In the genomic region with DNA sequence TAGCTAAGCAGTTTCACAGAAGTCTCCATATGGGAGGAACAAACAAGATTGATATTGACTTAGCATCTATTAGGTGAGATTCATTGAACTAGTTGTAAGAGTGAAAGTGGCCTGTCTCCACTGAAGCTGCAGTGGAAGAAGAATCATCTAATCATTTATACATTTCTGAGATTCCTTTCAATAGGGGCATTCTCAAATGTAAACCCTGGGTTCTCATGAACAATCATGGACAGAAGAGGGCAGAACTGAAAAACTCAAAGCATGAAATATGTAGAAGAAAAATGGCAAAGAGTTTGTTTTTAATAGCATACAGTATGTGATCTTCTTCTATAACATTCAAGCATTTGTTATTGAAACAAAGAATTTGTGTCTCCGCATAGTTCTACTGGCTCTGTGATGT, we compare ENCODE assay signal across 2 cellular contexts.
TF ChIP-seq lines count a peak whose summit lies in the region.

No MANE protein-coding gene starts in this region.

TF ChIP-seq in SK-N-SH treated with all-trans-retinoic acid at 6 μM for 48 hours, 23 proteins besides CTCF, POLR2A, EP300 and RAD21:
- TF ChIP-seq CSDC2 (CRISPR knock-in tag; IDR thresholded peaks at IDR 0.05) (no peak), BACH2 (CRISPR knock-in tag; IDR thresholded peaks at IDR 0.05; ENCODE audit: borderline replicate concordance) (no peak), ESRRG (CRISPR knock-in tag; IDR thresholded peaks at IDR 0.05) (no peak), ZNF565 (CRISPR knock-in tag; conservative IDR thresholded peaks at IDR 0.05; ENCODE audit: low read depth) (no peak), ZC3H10 (CRISPR knock-in tag; IDR thresholded peaks at IDR 0.05) (no peak), TCF4 (CRISPR knock-in tag; IDR thresholded peaks at IDR 0.05; ENCODE audit: borderline replicate concordance) (no peak), RARB (CRISPR knock-in tag; IDR thresholded peaks at IDR 0.05) (no peak), CREB5 (CRISPR knock-in tag; IDR thresholded peaks at IDR 0.05; ENCODE audit: low read depth) (no peak), ARNTL (CRISPR knock-in tag; IDR thresholded peaks at IDR 0.05; ENCODE audit: borderline replicate concordance, low read depth) (no peak), PPARA (CRISPR knock-in tag; IDR thresholded peaks at IDR 0.05; ENCODE audit: borderline replicate concordance) (no peak), GLIS3 (CRISPR knock-in tag; IDR thresholded peaks at IDR 0.05) (no peak), POU6F1 (CRISPR knock-in tag; IDR thresholded peaks at IDR 0.05; ENCODE audit: borderline replicate concordance, low read depth) (no peak), ZNF8 (CRISPR knock-in tag; IDR thresholded peaks at IDR 0.05) (no peak), ISL1 (CRISPR knock-in tag; IDR thresholded peaks at IDR 0.05) (no peak), SNAI2 (CRISPR knock-in tag; IDR thresholded peaks at IDR 0.05) (no peak)
- TF ChIP-seq, protein P1, sequence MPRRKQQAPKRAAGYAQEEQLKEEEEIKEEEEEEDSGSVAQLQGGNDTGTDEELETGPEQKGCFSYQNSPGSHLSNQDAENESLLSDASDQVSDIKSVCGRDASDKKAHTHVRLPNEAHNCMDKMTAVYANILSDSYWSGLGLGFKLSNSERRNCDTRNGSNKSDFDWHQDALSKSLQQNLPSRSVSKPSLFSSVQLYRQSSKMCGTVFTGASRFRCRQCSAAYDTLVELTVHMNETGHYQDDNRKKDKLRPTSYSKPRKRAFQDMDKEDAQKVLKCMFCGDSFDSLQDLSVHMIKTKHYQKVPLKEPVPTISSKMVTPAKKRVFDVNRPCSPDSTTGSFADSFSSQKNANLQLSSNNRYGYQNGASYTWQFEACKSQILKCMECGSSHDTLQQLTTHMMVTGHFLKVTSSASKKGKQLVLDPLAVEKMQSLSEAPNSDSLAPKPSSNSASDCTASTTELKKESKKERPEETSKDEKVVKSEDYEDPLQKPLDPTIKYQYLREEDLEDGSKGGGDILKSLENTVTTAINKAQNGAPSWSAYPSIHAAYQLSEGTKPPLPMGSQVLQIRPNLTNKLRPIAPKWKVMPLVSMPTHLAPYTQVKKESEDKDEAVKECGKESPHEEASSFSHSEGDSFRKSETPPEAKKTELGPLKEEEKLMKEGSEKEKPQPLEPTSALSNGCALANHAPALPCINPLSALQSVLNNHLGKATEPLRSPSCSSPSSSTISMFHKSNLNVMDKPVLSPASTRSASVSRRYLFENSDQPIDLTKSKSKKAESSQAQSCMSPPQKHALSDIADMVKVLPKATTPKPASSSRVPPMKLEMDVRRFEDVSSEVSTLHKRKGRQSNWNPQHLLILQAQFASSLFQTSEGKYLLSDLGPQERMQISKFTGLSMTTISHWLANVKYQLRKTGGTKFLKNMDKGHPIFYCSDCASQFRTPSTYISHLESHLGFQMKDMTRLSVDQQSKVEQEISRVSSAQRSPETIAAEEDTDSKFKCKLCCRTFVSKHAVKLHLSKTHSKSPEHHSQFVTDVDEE (CRISPR knock-in tag; IDR thresholded peaks at IDR 0.05), result no peak

TF ChIP-seq in SK-N-SH, 30 proteins besides CTCF, POLR2A, EP300 and RAD21:
- no peak for TF ChIP-seq PBX3 (IDR thresholded peaks at IDR 0.05)
- TF ChIP-seq FOXJ3 (CRISPR knock-in tag; IDR thresholded peaks at IDR 0.05), result no peak
- no peak for TF ChIP-seq RCOR1 (IDR thresholded peaks at IDR 0.05; ENCODE audit: low read length)
- no peak for TF ChIP-seq SMC3 (IDR thresholded peaks at IDR 0.05; ENCODE audit: low read depth, low read length)
- TF ChIP-seq, protein P2, sequence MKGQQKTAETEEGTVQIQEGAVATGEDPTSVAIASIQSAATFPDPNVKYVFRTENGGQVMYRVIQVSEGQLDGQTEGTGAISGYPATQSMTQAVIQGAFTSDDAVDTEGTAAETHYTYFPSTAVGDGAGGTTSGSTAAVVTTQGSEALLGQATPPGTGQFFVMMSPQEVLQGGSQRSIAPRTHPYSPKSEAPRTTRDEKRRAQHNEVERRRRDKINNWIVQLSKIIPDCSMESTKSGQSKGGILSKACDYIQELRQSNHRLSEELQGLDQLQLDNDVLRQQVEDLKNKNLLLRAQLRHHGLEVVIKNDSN (IDR thresholded peaks at IDR 0.05; ENCODE audit: borderline replicate concordance, low read depth), result no peak
- TF ChIP-seq SIN3A (IDR thresholded peaks at IDR 0.05; ENCODE audit: borderline replicate concordance, low read depth, low read length), result no peak
- no peak for TF ChIP-seq FOXM1 (IDR thresholded peaks at IDR 0.05; ENCODE audit: low read depth)
- TF ChIP-seq ZBTB33 (IDR thresholded peaks at IDR 0.05; ENCODE audit: borderline replicate concordance, low read depth), result no peak
- TF ChIP-seq ELF1 (IDR thresholded peaks at IDR 0.05), result no peak
- no peak for TF ChIP-seq NFIC (IDR thresholded peaks at IDR 0.05; ENCODE audit: borderline replicate concordance)
- no peak for TF ChIP-seq TAF1 (IDR thresholded peaks at IDR 0.05; ENCODE audit: borderline replicate concordance, low read depth, low read length)
- TF ChIP-seq NRF1 (IDR thresholded peaks at IDR 0.05; ENCODE audit: low read depth, low read length), result no peak
- TF ChIP-seq GABPA (IDR thresholded peaks at IDR 0.05; ENCODE audit: low read depth), result no peak
- TF ChIP-seq TEAD4 (IDR thresholded peaks at IDR 0.05; ENCODE audit: borderline replicate concordance, insufficient read depth), result no peak
- no peak for TF ChIP-seq RXRA (IDR thresholded peaks at IDR 0.05; ENCODE audit: borderline replicate concordance, low read depth)
- no peak for TF ChIP-seq RFX5 (IDR thresholded peaks at IDR 0.05; ENCODE audit: low read length)
- TF ChIP-seq GATA2 (CRISPR knock-in tag; IDR thresholded peaks at IDR 0.05), result no peak
- TF ChIP-seq IRF3 (IDR thresholded peaks at IDR 0.05; ENCODE audit: low read depth, low read length), result no peak
- no peak for TF ChIP-seq TCF12 (IDR thresholded peaks at IDR 0.05)
